27 cellular contexts compared by ENCODE assay signal in genomic region chr19:41249707-41250423, GRCh38. TPM values are rescaled to one million over a fixed set of nuclear protein-coding genes. Genes with fewer than 3 reads are reported as not detected.
DNase-seq lines count a peak whose midpoint lies in the region; ATAC-seq, FAIRE-seq and TF ChIP-seq lines count a peak whose summit lies in the region.
"Had no signal": no experiment of that assay in that cellular context is flagged by ENCODE, and none has a peak within 500 bp of the region (broad histone marks: within the 10 kb centered on the region; RNA-seq: fewer than 3 reads in every experiment).

No MANE protein-coding gene starts in this region.

- BruUV-seq in HepG2 (replicated peaks; lab: Mats Ljungman, UMichigan), result no TSS peak

- POLR2A ChIA-PET in HepG2 (lab: Yijun Ruan, JAX) (interaction anchor here (1.1 to 1.8 kb wide), 2 partner anchors 14 to 24 kb away, joined by 4 to 7 read pairs; partner anchors contain the start of gene HNRNPUL1), WTC11 (lab: Charles Lee) (interaction anchor here (0.8 to 1.4 kb wide), 2 partner anchors 14 to 18 kb away, joined by 4 to 5 read pairs; partner anchors contain the start of gene HNRNPUL1)

- H3K4me1 ChIP-seq in HepG2 (ENCODE audit: insufficient read depth, low read length) (no peaks in the 10 kb centered on the region), right lobe of liver (no peaks in the 10 kb centered on the region), KMS-11 (ENCODE audit: low read depth, poor library complexity, severe bottlenecking) (no peaks in the 10 kb centered on the region), pancreas (no peaks in the 10 kb centered on the region)
- H3K4me1 ChIP-seq: BLaER1 treated with 17β-estradiol and CSF1 and Interleukin-3, amounts not matched to agents 10 nM and 100 nM; prostate gland; thyroid gland had no signal

- CTCF ChIA-PET in HepG2 (lab: Yijun Ruan, JAX; ENCODE audit: low intra/inter-chr PET ratio, low total read pairs) (no interaction called here), WTC11 (lab: Charles Lee) (interaction anchor here (1.2 to 3.0 kb wide), 4 partner anchors 13 to 59 kb away, joined by 4 to 28 read pairs (median 8); partner anchors contain the start of gene HNRNPUL1)

- H3K36me3 Mint-ChIP-seq in WTC11, result peaks cover 33% of the 10 kb centered on the region
- H3K36me3 Mint-ChIP-seq: activated naive CD4-positive, alpha-beta T cell treated with anti-CD3 and anti-CD28 coated beads, Interleukin-2, amount 50 U/mL, for 72 hours had no signal

- no peak for TF ChIP-seq RAD21 in HepG2 (CRISPR knock-in tag; IDR thresholded peaks at IDR 0.05)

- TF ChIP-seq EP300 in HepG2 (IDR thresholded peaks at IDR 0.05; ENCODE audit: low read depth in 2 of 2, low read length in 2 of 2) (no peak), HepG2 (CRISPR knock-in tag; IDR thresholded peaks at IDR 0.05; ENCODE audit: borderline replicate concordance) (no peak)

- H3K27me3 Mint-ChIP-seq in WTC11 (ENCODE audit: low read depth), result no peaks in the 10 kb centered on the region

- intact Hi-C loops in HepG2 (cut with micrococcal nuclease; ENCODE audit: unreplicated experiment), result no loop called here
- intact Hi-C loops in right lobe of liver (cut with DNase I), result no loop called here
- intact Hi-C loops in pancreas (cut with DNase I), result no loop called here

- no peak overlapping the region for H3K4me3 Mint-ChIP-seq in WTC11
- H3K4me3 Mint-ChIP-seq: activated CD4-positive, alpha-beta memory T cell treated with anti-CD3 and anti-CD28 coated beads, Interleukin-2, amount 10 ng/mL, durations not matched to agents 7 days and 5 days; stimulated activated naive CD8-positive, alpha-beta T cell treated with anti-CD3 and anti-CD28 coated beads, Interleukin-15, amount 100 ng/mL, for 72 hours had no signal

- DNase-seq in HepG2 (ENCODE audit: low spot score) (no peak), right lobe of liver (no peak), WTC11 (ENCODE audit: low spot score) (peak; percentile 48), pancreas (no peak), C1 segment of cervical spinal cord (lab: John Stamatoyannopoulos, UW) (no peak)
- DNase-seq: activated CD4-positive, alpha-beta memory T cell treated with anti-CD3 and anti-CD28 coated beads, Interleukin-2, amount 10 ng/mL, durations not matched to agents 7 days and 5 days; aorta; Calu3; cortex of kidney; glutamatergic neuron; Kasumi-1; left cardiac atrium; NCI-H1930; NCI-H446; stimulated activated CD4-positive, alpha-beta T cell treated with anti-CD3 and anti-CD28 coated beads, Interleukin-15, amount 100 ng/mL, for 24 hours; stimulated activated naive CD8-positive, alpha-beta T cell treated with anti-CD3 and anti-CD28 coated beads, Interleukin-15, amount 100 ng/mL, for 72 hours; T1000; thyroid gland had no signal

- H4K20me1 ChIP-seq in HepG2 (ENCODE audit: insufficient read depth, low read length) (no peaks in the 10 kb centered on the region), KMS-11 (ENCODE audit: insufficient read depth) (no peaks in the 10 kb centered on the region)
- H4K20me1 ChIP-seq: BLaER1 treated with 17β-estradiol and CSF1 and Interleukin-3, amounts not matched to agents 10 nM and 100 nM had no signal

- no peaks in the 10 kb centered on the region for H3K9me3 ChIP-seq in HepG2 (ENCODE audit: low read length)
- no peaks in the 10 kb centered on the region for H3K9me3 ChIP-seq in right lobe of liver
- H3K9me3 ChIP-seq in pancreas, result no peaks in the 10 kb centered on the region
- H3K9me3 ChIP-seq: BLaER1 treated with 17β-estradiol and CSF1 and Interleukin-3, amounts not matched to agents 10 nM and 100 nM; prostate gland; thyroid gland had no signal

- H3K4me2 ChIP-seq in HepG2 (ENCODE audit: low read depth, low read length) (no peak overlapping the region), KMS-11 (no peak overlapping the region)
- H3K4me2 ChIP-seq: BLaER1 treated with 17β-estradiol and CSF1 and Interleukin-3, amounts not matched to agents 10 nM and 100 nM had no signal

- in situ Hi-C loops in HepG2 (cut with HindIII; ENCODE audit: extremely low pct_ligation_motif_present, low pct_unique_long_range_greater_than_20kb), result no loop called here

- FAIRE-seq in HepG2 (lab: Jason Lieb, UNC), result no peak
- no peak for FAIRE-seq in pancreas (lab: Jason Lieb, UNC)
- FAIRE-seq: endometrium, G401.6 had no signal

- H3K27me3 ChIP-seq in HepG2 (ENCODE audit: control insufficient read depth in 1 of 2, insufficient read depth in 2 of 2, low read length in 2 of 2), result no peaks in the 10 kb centered on the region
- no peaks in the 10 kb centered on the region for H3K27me3 ChIP-seq in right lobe of liver
- 0 out of 2 replicates have a peak, but pooled peaks cover 6% of the 10 kb centered on the region for H3K27me3 ChIP-seq in KMS-11 (ENCODE audit: insufficient read depth, low read depth)
- no peaks in the 10 kb centered on the region for H3K27me3 ChIP-seq in pancreas
- H3K27me3 ChIP-seq: BLaER1 treated with 17β-estradiol and CSF1 and Interleukin-3, amounts not matched to agents 10 nM and 100 nM; thyroid gland had no signal

- H3K27ac Mint-ChIP-seq in WTC11, result peak overlapping the region; percentile 19; the same call in 1 of the 2 replicates
- H3K27ac Mint-ChIP-seq: activated CD4-positive, alpha-beta memory T cell treated with anti-CD3 and anti-CD28 coated beads, Interleukin-2, amount 10 ng/mL, durations not matched to agents 7 days and 5 days; activated naive CD4-positive, alpha-beta T cell treated with anti-CD3 and anti-CD28 coated beads, Interleukin-2, amount 50 U/mL, for 72 hours; activated T-helper 2 cell treated with anti-CD3 and anti-CD28 coated beads, Interferon-gamma antibody, Interleukin-2, Interleukin-4, amounts not matched to agents 10 μg/mL and 5 μg/mL and 100 μg/mL, durations not matched to agents 14 hours and 24 hours and 36 hours had no signal

- H3K27ac ChIP-seq in HepG2 (ENCODE audit: extremely low read length, insufficient read depth, low read length) (no peak overlapping the region), right lobe of liver (no peak overlapping the region), KMS-11 (no peak overlapping the region), pancreas (no peak overlapping the region)
- H3K27ac ChIP-seq: BLaER1 treated with 17β-estradiol and CSF1 and Interleukin-3, amounts not matched to agents 10 nM and 100 nM; prostate gland; thyroid gland had no signal

- TF ChIP-seq CTCF in HepG2 (CRISPR knock-in tag; IDR thresholded peaks at IDR 0.05), result no peak
- no peak for TF ChIP-seq CTCF in right lobe of liver (IDR thresholded peaks at IDR 0.05)
- no peak for TF ChIP-seq CTCF in KMS-11 (conservative IDR thresholded peaks at IDR 0.05; ENCODE audit: low read depth, low read length)
- TF ChIP-seq CTCF in WTC11 (IDR thresholded peaks at IDR 0.05), result no peak
- no peak for TF ChIP-seq CTCF in pancreas (IDR thresholded peaks at IDR 0.05)

- ATAC-seq in HepG2, result no peak
- no peak for ATAC-seq in right lobe of liver
- peak; percentile 82 for ATAC-seq in WTC11
- no peak for ATAC-seq in HG02870 (IDR thresholded peaks at IDR 0.05; ENCODE audit: unreplicated experiment)
- ATAC-seq in pancreas, result no peak
- no peak for ATAC-seq in GM19452 (IDR thresholded peaks at IDR 0.05; ENCODE audit: unreplicated experiment)
- ATAC-seq: activated naive CD4-positive, alpha-beta T cell treated with anti-CD3 and anti-CD28 coated beads, Interleukin-2, amount 50 U/mL, for 72 hours; left cardiac atrium; stimulated activated naive CD8-positive, alpha-beta T cell treated with anti-CD3 and anti-CD28 coated beads, Interleukin-15, amount 100 ng/mL, for 72 hours had no signal

- no peaks in the 10 kb centered on the region for H3K36me3 ChIP-seq in HepG2 (replicated peaks in 1 of 2; ENCODE audit: control insufficient read depth in 1 of 2, insufficient read depth in 2 of 2, low read length in 2 of 2)
- no peaks in the 10 kb centered on the region for H3K36me3 ChIP-seq in right lobe of liver
- H3K36me3 ChIP-seq in KMS-11 (ENCODE audit: insufficient read depth), result no peaks in the 10 kb centered on the region
- H3K36me3 ChIP-seq in pancreas, result no peaks in the 10 kb centered on the region
- H3K36me3 ChIP-seq: BLaER1 treated with 17β-estradiol and CSF1 and Interleukin-3, amounts not matched to agents 10 nM and 100 nM; prostate gland had no signal

- H3K9me3 Mint-ChIP-seq in WTC11, result peaks cover 9% of the 10 kb centered on the region
- H3K9me3 Mint-ChIP-seq: activated CD4-positive, alpha-beta memory T cell treated with anti-CD3 and anti-CD28 coated beads, Interleukin-2, amount 10 ng/mL, durations not matched to agents 7 days and 5 days; activated naive CD4-positive, alpha-beta T cell treated with anti-CD3 and anti-CD28 coated beads, Interleukin-2, amount 50 U/mL, for 72 hours; activated T-helper 2 cell treated with anti-CD3 and anti-CD28 coated beads, Interferon-gamma antibody, Interleukin-2, Interleukin-4, amounts not matched to agents 10 μg/mL and 5 μg/mL and 100 μg/mL, durations not matched to agents 14 hours and 24 hours and 36 hours; stimulated activated naive CD8-positive, alpha-beta T cell treated with anti-CD3 and anti-CD28 coated beads, Interleukin-15, amount 100 ng/mL, for 72 hours had no signal

- TF ChIP-seq POLR2A in HepG2 (IDR thresholded peaks at IDR 0.05; ENCODE audit: insufficient read depth in 1 of 2, low read depth in 2 of 2, low read length in 2 of 2) (no peak), right lobe of liver (IDR thresholded peaks at IDR 0.05) (no peak)

- no peak overlapping the region for H2AFZ ChIP-seq in HepG2 (ENCODE audit: low read length)
- H2AFZ ChIP-seq in KMS-11 (ENCODE audit: low read depth), result peak overlapping the region; percentile 18; the same call in 1 of the 2 replicates

- 89% methylated on average over 9 of the region's 9 CpGs for WGBS in HepG2 (ENCODE audit: low lambda C conversion rate)
- WGBS in right lobe of liver (ENCODE audit: insufficient coverage, low coverage, low lambda C conversion rate, missing lambda C conversion rate), result 84% methylated on average over 7 of the region's 9 CpGs
- WGBS in pancreas, 2 donors, result 77 to 81% methylated on average over 9 of the region's 9 CpGs

- no peaks in the 10 kb centered on the region for H3K4me1 Mint-ChIP-seq in WTC11
- H3K4me1 Mint-ChIP-seq: activated CD4-positive, alpha-beta memory T cell treated with anti-CD3 and anti-CD28 coated beads, Interleukin-2, amount 10 ng/mL, durations not matched to agents 7 days and 5 days; stimulated activated naive CD8-positive, alpha-beta T cell treated with anti-CD3 and anti-CD28 coated beads, Interleukin-15, amount 100 ng/mL, for 72 hours had no signal

- no peaks in the 10 kb centered on the region for H3K79me2 ChIP-seq in HepG2 (ENCODE audit: insufficient read depth, low read length)
- no peaks in the 10 kb centered on the region for H3K79me2 ChIP-seq in KMS-11 (ENCODE audit: insufficient read depth, low read depth)

- H3K4me3 ChIP-seq in HepG2 (replicated peaks in 1 of 3; ENCODE audit: insufficient read depth in 1 of 3, low read depth in 2 of 3, low read length in 3 of 3), result no peak overlapping the region
- H3K4me3 ChIP-seq in right lobe of liver, result no peak overlapping the region
- H3K4me3 ChIP-seq in KMS-11 (IDR thresholded peaks at IDR 0.05; ENCODE audit: insufficient read depth, low read depth, low read length), result no peak overlapping the region
- no peak overlapping the region for H3K4me3 ChIP-seq in pancreas
- H3K4me3 ChIP-seq: BLaER1 treated with 17β-estradiol and CSF1 and Interleukin-3, amounts not matched to agents 10 nM and 100 nM; prostate gland; thyroid gland had no signal

- no peak overlapping the region for H3K9ac ChIP-seq in HepG2 (ENCODE audit: insufficient read depth, low read depth, low read length)
- H3K9ac ChIP-seq in KMS-11, result no peak overlapping the region
- H3K9ac ChIP-seq: BLaER1 treated with 17β-estradiol and CSF1 and Interleukin-3, amounts not matched to agents 10 nM and 100 nM had no signal

RNA-seq across cellular contexts. Expression of gene HNRNPUL1, which starts 14.3 kb away (rescaled TPM):
- total RNA-seq in HepG2 (2016; rRNA removed; fragmentation: Illumina TruSeq; extraction: Trizol) (81.7 and 88.8 TPM in 2 replicates), right lobe of liver (10 to 100 TPM; 53.5 to 70.0 (median 61.8) TPM), WTC11 (2021) (246 to 282 TPM (median 257 TPM) in 3 replicates), pancreas (100 to 1,000 TPM in 1 of 6 donors, 10 to 100 TPM in 5; 74.0 to 101 (median 83.8) TPM)
- total RNA-seq in HepG2 (2016; cell fraction: cytosol; rRNA removed; fragmentation: Illumina TruSeq; extraction: Trizol; ENCODE audit: low read depth), result 30.9 and 33.3 TPM in 2 replicates
- 77.3 and 84.2 TPM in 2 replicates for total RNA-seq in HepG2 (2016; cell fraction: insoluble cytoplasmic fraction; rRNA removed; fragmentation: Illumina TruSeq; extraction: Trizol)
- total RNA-seq in HepG2 (2016; cell fraction: membrane; rRNA removed; fragmentation: Illumina TruSeq; extraction: Trizol), result 78.7 and 78.8 TPM in 2 replicates
- 62.2 and 71.6 TPM in 2 replicates for total RNA-seq in HepG2 (2016; cell fraction: nucleus; rRNA removed; fragmentation: Illumina TruSeq; extraction: Trizol)
- polyA plus RNA-seq in HepG2 (2011; rRNA removed) (29.7 and 30.9 TPM in 2 replicates), pancreas (10 to 100 TPM; 49.2 to 63.1 TPM)
- polyA plus RNA-seq in HepG2 (2011; cell fraction: cytosol; rRNA removed), result 16.7 and 21.1 TPM in 2 replicates
- 36.0 and 41.1 TPM in 2 replicates for polyA plus RNA-seq in HepG2 (2011; cell fraction: nucleus; rRNA removed)
- 62.3 and 78.5 TPM in 2 replicates for polyA plus RNA-seq in HepG2 (2012)
- 43.7 and 48.0 TPM in 2 replicates for polyA plus RNA-seq in HepG2 (2016; cell fraction: cytosol; fragmentation: Illumina TruSeq; extraction: Trizol; ENCODE audit: low read depth)
- polyA plus RNA-seq in HepG2 (2016; cell fraction: insoluble cytoplasmic fraction; fragmentation: Illumina TruSeq; extraction: Trizol; ENCODE audit: low read depth), result 126 and 151 TPM in 2 replicates
- 99.0 and 109 TPM in 2 replicates for polyA plus RNA-seq in HepG2 (2016; cell fraction: membrane; fragmentation: Illumina TruSeq; extraction: Trizol; ENCODE audit: low read depth)
- 102 and 113 TPM in 2 replicates for polyA plus RNA-seq in HepG2 (2016; cell fraction: nucleus; fragmentation: Illumina TruSeq; extraction: Trizol; ENCODE audit: insufficient read depth, low read depth)
- 47.6 and 50.7 TPM in 2 replicates for polyA minus RNA-seq in HepG2 (2011; rRNA and poly(A)+ RNA removed; ENCODE audit: low replicate concordance)
- polyA minus RNA-seq in HepG2 (2011; cell fraction: cytosol; rRNA and poly(A)+ RNA removed), result 23.6 and 33.9 TPM in 2 replicates
- 61.9 and 71.0 TPM in 2 replicates for polyA minus RNA-seq in HepG2 (2011; cell fraction: nucleus; rRNA and poly(A)+ RNA removed)

RNA-seq across cellular contexts. Expression of gene AXL, which starts 30.8 kb away (rescaled TPM):
- total RNA-seq in HepG2 (2016; rRNA removed; fragmentation: Illumina TruSeq; extraction: Trizol) (0.31 and 0.71 TPM in 2 replicates), right lobe of liver (10 to 100 TPM in 3 of 6 experiments, 1 to 10 TPM in 3; 5.7 to 20.3 (median 10.2) TPM), WTC11 (2021) (25.0 to 27.3 TPM (median 27.0 TPM) in 3 replicates), pancreas (10 to 100 TPM in 1 of 6 donors, 1 to 10 TPM in 5; 1.2 to 16.6 (median 5.2) TPM)
- 0.18 and 0.20 TPM in 2 replicates for total RNA-seq in HepG2 (2016; cell fraction: cytosol; rRNA removed; fragmentation: Illumina TruSeq; extraction: Trizol; ENCODE audit: low read depth)
- 0.54 and 0.67 TPM in 2 replicates for total RNA-seq in HepG2 (2016; cell fraction: insoluble cytoplasmic fraction; rRNA removed; fragmentation: Illumina TruSeq; extraction: Trizol)
- total RNA-seq in HepG2 (2016; cell fraction: membrane; rRNA removed; fragmentation: Illumina TruSeq; extraction: Trizol), result 0.59 and 0.79 TPM in 2 replicates
- total RNA-seq in HepG2 (2016; cell fraction: nucleus; rRNA removed; fragmentation: Illumina TruSeq; extraction: Trizol), result 1.1 and 1.8 TPM in 2 replicates
- polyA plus RNA-seq in HepG2 (2011; rRNA removed) (5.7 and 5.9 TPM in 2 replicates), pancreas (1 to 10 TPM; 2.4 to 2.8 TPM)
- 4.3 and 4.8 TPM in 2 replicates for polyA plus RNA-seq in HepG2 (2011; cell fraction: cytosol; rRNA removed)
- 5.2 and 8.0 TPM in 2 replicates for polyA plus RNA-seq in HepG2 (2011; cell fraction: nucleus; rRNA removed)
- 2.9 and 4.5 TPM in 2 replicates for polyA plus RNA-seq in HepG2 (2012)
- polyA plus RNA-seq in HepG2 (2016; cell fraction: cytosol; fragmentation: Illumina TruSeq; extraction: Trizol; ENCODE audit: low read depth), result 0.09 and 0.10 TPM in 2 replicates
- 0.39 and 0.46 TPM in 2 replicates for polyA plus RNA-seq in HepG2 (2016; cell fraction: insoluble cytoplasmic fraction; fragmentation: Illumina TruSeq; extraction: Trizol; ENCODE audit: low read depth)
- polyA plus RNA-seq in HepG2 (2016; cell fraction: membrane; fragmentation: Illumina TruSeq; extraction: Trizol; ENCODE audit: low read depth), result 0.32 and 0.35 TPM in 2 replicates
- 1.3 and 1.4 TPM in 2 replicates for polyA plus RNA-seq in HepG2 (2016; cell fraction: nucleus; fragmentation: Illumina TruSeq; extraction: Trizol; ENCODE audit: insufficient read depth, low read depth)
- polyA minus RNA-seq in HepG2 (2011; rRNA and poly(A)+ RNA removed; ENCODE audit: low replicate concordance), result 26.1 and 95.6 TPM in 2 replicates
- polyA minus RNA-seq in HepG2 (2011; cell fraction: cytosol; rRNA and poly(A)+ RNA removed), result 11.6 and 12.8 TPM in 2 replicates
- polyA minus RNA-seq in HepG2 (2011; cell fraction: nucleus; rRNA and poly(A)+ RNA removed), result 5.0 and 5.1 TPM in 2 replicates

RNA-seq across cellular contexts. Expression of gene CYP2S1, which starts 56.8 kb away (rescaled TPM):
- 0.09 TPM in 1 of 2 replicates, not detected in the other for total RNA-seq in HepG2 (2016; rRNA removed; fragmentation: Illumina TruSeq; extraction: Trizol)
- not detected in 2 replicates for total RNA-seq in HepG2 (2016; cell fraction: cytosol; rRNA removed; fragmentation: Illumina TruSeq; extraction: Trizol; ENCODE audit: low read depth)
- 0.07 and 0.26 TPM in 2 replicates for total RNA-seq in HepG2 (2016; cell fraction: insoluble cytoplasmic fraction; rRNA removed; fragmentation: Illumina TruSeq; extraction: Trizol)
- total RNA-seq in HepG2 (2016; cell fraction: membrane; rRNA removed; fragmentation: Illumina TruSeq; extraction: Trizol), result 0.07 and 0.15 TPM in 2 replicates
- total RNA-seq in HepG2 (2016; cell fraction: nucleus; rRNA removed; fragmentation: Illumina TruSeq; extraction: Trizol), result 0.28 TPM in 1 of 2 replicates, not detected in the other
- polyA plus RNA-seq in HepG2 (2011; rRNA removed), result 1.8 and 2.1 TPM in 2 replicates
- polyA plus RNA-seq in HepG2 (2011; cell fraction: cytosol; rRNA removed), result 0.87 and 1.2 TPM in 2 replicates
- polyA plus RNA-seq in HepG2 (2011; cell fraction: nucleus; rRNA removed), result 4.2 and 4.4 TPM in 2 replicates
- 4.6 and 5.8 TPM in 2 replicates for polyA plus RNA-seq in HepG2 (2012)
- 0.11 and 0.12 TPM in 2 replicates for polyA plus RNA-seq in HepG2 (2016; cell fraction: cytosol; fragmentation: Illumina TruSeq; extraction: Trizol; ENCODE audit: low read depth)
- polyA plus RNA-seq in HepG2 (2016; cell fraction: insoluble cytoplasmic fraction; fragmentation: Illumina TruSeq; extraction: Trizol; ENCODE audit: low read depth), result 0.19 and 0.38 TPM in 2 replicates
- polyA plus RNA-seq in HepG2 (2016; cell fraction: membrane; fragmentation: Illumina TruSeq; extraction: Trizol; ENCODE audit: low read depth), result 0.11 and 0.19 TPM in 2 replicates
- 0.79 and 0.81 TPM in 2 replicates for polyA plus RNA-seq in HepG2 (2016; cell fraction: nucleus; fragmentation: Illumina TruSeq; extraction: Trizol; ENCODE audit: insufficient read depth, low read depth)
- 1.1 and 2.5 TPM in 2 replicates for polyA minus RNA-seq in HepG2 (2011; rRNA and poly(A)+ RNA removed; ENCODE audit: low replicate concordance)
- 2.8 and 4.8 TPM in 2 replicates for polyA minus RNA-seq in HepG2 (2011; cell fraction: cytosol; rRNA and poly(A)+ RNA removed)
- 1.1 and 1.3 TPM in 2 replicates for polyA minus RNA-seq in HepG2 (2011; cell fraction: nucleus; rRNA and poly(A)+ RNA removed)
- 1 to 10 TPM in 3 of 6 experiments, under 1 TPM in 3; 0.54 to 1.9 (median 0.99) TPM for total RNA-seq in right lobe of liver
- total RNA-seq in WTC11 (2021), result 173 to 191 TPM (median 188 TPM) in 3 replicates
- 1 to 10 TPM in 3 of 6 donors, under 1 TPM in 3; 0.09 to 2.6 (median 0.86) TPM for total RNA-seq in pancreas
- polyA plus RNA-seq in pancreas, result under 1 TPM; 0.23 to 0.30 TPM

Comparison
In these comparisons a context has a peak if more than half of its experiments do, and no peak if none do; other contexts are left out.
1. RNA of gene CYP2S1, which starts 56.8 kb away (total RNA-seq): 173 to 191 TPM in WTC11; 0.54 to 1.9 TPM in right lobe of liver, 0.09 to 2.6 TPM in pancreas and 0.07 to 0.28 TPM in HepG2; every median in the first group is over 10 times any median in the second.
2. Of the 50 proteins assayed by ChIP-seq in both HepG2 and WTC11: peak only in HepG2: GABPB1; only in WTC11: none; in both: none; in neither: 49.